Comparison of ENCODE assay signal across 17 cellular contexts in the genomic region with DNA sequence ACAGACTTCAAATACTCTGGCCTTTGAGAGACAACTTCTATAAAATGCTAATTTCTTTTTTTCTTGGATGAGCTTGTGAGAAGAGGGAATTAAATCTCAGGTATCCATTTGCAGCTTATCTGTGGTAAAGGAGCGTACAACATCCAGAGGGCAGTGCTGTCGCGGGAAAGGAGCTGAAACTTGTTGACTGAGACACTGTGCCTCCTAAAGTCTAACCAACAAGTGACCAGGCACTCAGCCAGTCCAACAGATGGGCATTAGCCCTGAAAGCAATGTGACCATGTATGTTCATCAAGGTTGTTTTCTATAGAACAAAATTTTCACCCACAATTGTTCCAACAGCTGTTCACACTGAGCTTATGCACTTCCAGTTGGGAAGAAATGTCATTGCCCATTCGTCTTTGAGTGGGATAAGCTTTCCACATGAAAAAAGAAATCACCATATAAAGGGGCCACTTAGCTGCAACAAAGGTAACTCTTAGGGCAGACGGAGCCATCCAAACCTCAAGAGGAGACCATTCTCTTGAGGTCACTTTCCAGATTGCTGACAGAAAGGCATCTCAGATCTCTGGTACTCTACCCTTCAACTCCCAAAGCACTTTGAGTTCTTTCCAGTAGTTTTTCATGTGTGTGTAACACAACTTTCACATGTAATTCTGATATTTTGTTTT.
DNase-seq lines count a peak whose midpoint lies in the region; ATAC-seq and TF ChIP-seq lines count a peak whose summit lies in the region.
"Had no signal": no experiment of that assay in that cellular context is flagged by ENCODE, and none has a peak within 500 bp of the region (broad histone marks: within the 10 kb centered on the region; RNA-seq: fewer than 3 reads in every experiment).

No MANE protein-coding gene starts in this region.

- H3K27ac ChIP-seq in CD4-positive, alpha-beta T cell (ENCODE audit: low read depth, low read length): no peak overlapping the region

- CTCF ChIA-PET in WTC11 (lab: Charles Lee): interaction anchor here (1.1 to 2.4 kb wide), 5 partner anchors 10 to 316 kb away, joined by 4 to 22 read pairs (median 5); no protein-coding TSS in a partner anchor
- CTCF ChIA-PET in CD4-positive, alpha-beta T cell (lab: Charles Lee): no interaction called here

- H3K9me3 Mint-ChIP-seq in WTC11: peaks cover 11% of the 10 kb centered on the region
- H3K9me3 Mint-ChIP-seq in CD4-positive, alpha-beta T cell: no peaks in the 10 kb centered on the region

- no peaks in the 10 kb centered on the region for H3K9me3 ChIP-seq in CD4-positive, alpha-beta T cell (ENCODE audit: control insufficient read depth, low read length)
- H3K9me3 ChIP-seq: HAP-1 had no signal

- intact Hi-C loops in CD4-positive, alpha-beta T cell (cut with DNase I, micrococcal nuclease): no loop called here

- H3K4me1 Mint-ChIP-seq in WTC11: peaks cover 8% of the 10 kb centered on the region
- no peaks in the 10 kb centered on the region for H3K4me1 Mint-ChIP-seq in CD4-positive, alpha-beta T cell (ENCODE audit: low read depth)
- H3K4me1 Mint-ChIP-seq: CD14-positive monocyte had no signal

- no peaks in the 10 kb centered on the region for H3K27me3 Mint-ChIP-seq in WTC11 (ENCODE audit: low read depth)
- H3K27me3 Mint-ChIP-seq in CD4-positive, alpha-beta T cell: peaks cover 6% of the 10 kb centered on the region

- POLR2A ChIA-PET in WTC11 (lab: Charles Lee): no interaction called here
- POLR2A ChIA-PET in CD4-positive, alpha-beta T cell (lab: Charles Lee): no interaction called here

- peak; percentile 87 for ATAC-seq in WTC11
- no peak for ATAC-seq in CD4-positive, alpha-beta T cell (ENCODE audit: poor library complexity)
- no peak for ATAC-seq in GM21367 (IDR thresholded peaks at IDR 0.05; ENCODE audit: unreplicated experiment)

- no peak overlapping the region for H3K27ac Mint-ChIP-seq in WTC11
- no peak overlapping the region for H3K27ac Mint-ChIP-seq in CD4-positive, alpha-beta T cell

- DNase-seq in NCI-H748 (lab: John Stamatoyannopoulos, UW; ENCODE audit: unreplicated experiment) (peak; percentile 16), NCI-H748 treated with DMSO at 0.1 percent for 48 hours (lab: John Stamatoyannopoulos, UW) (no peak), NCI-H524 (lab: John Stamatoyannopoulos, UW) (peak; percentile 58 to 84), WTC11 (ENCODE audit: low spot score) (peak; percentile 16), pons (ENCODE audit: low spot score) (peak; percentile 25), NCI-H1105 treated with DMSO at 0.1 percent for 48 hours (lab: John Stamatoyannopoulos, UW) (no peak)
- no peak for DNase-seq in CD4-positive, alpha-beta T cell
- DNase-seq: 8988T, DMS79 treated with DMSO at 0.1 percent for 48 hours, GDM1, NCI-H1694 treated with DMSO at 0.1 percent for 48 hours, NCI-H2171, NCI-H526, SIG-M5 had no signal

- no peaks in the 10 kb centered on the region for H3K36me3 Mint-ChIP-seq in WTC11
- no peaks in the 10 kb centered on the region for H3K36me3 Mint-ChIP-seq in CD4-positive, alpha-beta T cell (ENCODE audit: low read depth)
- H3K36me3 Mint-ChIP-seq: CD14-positive monocyte had no signal

- H3K27me3 ChIP-seq in CD4-positive, alpha-beta T cell (ENCODE audit: control insufficient read depth, insufficient read depth, low read length): no peaks in the 10 kb centered on the region

- TF ChIP-seq CTCF in WTC11 (IDR thresholded peaks at IDR 0.05): no peak
- no peak for TF ChIP-seq CTCF in CD4-positive, alpha-beta T cell (IDR thresholded peaks at IDR 0.05)

- H3K4me3 Mint-ChIP-seq in WTC11: no peak overlapping the region
- H3K4me3 Mint-ChIP-seq in CD4-positive, alpha-beta T cell: no peak overlapping the region
- H3K4me3 Mint-ChIP-seq: CD14-positive monocyte had no signal

TF ChIP-seq in WTC11, 78 proteins besides CTCF, POLR2A, EP300 and RAD21 (continues in another document):
- TF ChIP-seq, protein P1, sequence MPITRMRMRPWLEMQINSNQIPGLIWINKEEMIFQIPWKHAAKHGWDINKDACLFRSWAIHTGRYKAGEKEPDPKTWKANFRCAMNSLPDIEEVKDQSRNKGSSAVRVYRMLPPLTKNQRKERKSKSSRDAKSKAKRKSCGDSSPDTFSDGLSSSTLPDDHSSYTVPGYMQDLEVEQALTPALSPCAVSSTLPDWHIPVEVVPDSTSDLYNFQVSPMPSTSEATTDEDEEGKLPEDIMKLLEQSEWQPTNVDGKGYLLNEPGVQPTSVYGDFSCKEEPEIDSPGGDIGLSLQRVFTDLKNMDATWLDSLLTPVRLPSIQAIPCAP (CRISPR knock-in tag; IDR thresholded peaks at IDR 0.05): no peak
- TF ChIP-seq, protein P2, sequence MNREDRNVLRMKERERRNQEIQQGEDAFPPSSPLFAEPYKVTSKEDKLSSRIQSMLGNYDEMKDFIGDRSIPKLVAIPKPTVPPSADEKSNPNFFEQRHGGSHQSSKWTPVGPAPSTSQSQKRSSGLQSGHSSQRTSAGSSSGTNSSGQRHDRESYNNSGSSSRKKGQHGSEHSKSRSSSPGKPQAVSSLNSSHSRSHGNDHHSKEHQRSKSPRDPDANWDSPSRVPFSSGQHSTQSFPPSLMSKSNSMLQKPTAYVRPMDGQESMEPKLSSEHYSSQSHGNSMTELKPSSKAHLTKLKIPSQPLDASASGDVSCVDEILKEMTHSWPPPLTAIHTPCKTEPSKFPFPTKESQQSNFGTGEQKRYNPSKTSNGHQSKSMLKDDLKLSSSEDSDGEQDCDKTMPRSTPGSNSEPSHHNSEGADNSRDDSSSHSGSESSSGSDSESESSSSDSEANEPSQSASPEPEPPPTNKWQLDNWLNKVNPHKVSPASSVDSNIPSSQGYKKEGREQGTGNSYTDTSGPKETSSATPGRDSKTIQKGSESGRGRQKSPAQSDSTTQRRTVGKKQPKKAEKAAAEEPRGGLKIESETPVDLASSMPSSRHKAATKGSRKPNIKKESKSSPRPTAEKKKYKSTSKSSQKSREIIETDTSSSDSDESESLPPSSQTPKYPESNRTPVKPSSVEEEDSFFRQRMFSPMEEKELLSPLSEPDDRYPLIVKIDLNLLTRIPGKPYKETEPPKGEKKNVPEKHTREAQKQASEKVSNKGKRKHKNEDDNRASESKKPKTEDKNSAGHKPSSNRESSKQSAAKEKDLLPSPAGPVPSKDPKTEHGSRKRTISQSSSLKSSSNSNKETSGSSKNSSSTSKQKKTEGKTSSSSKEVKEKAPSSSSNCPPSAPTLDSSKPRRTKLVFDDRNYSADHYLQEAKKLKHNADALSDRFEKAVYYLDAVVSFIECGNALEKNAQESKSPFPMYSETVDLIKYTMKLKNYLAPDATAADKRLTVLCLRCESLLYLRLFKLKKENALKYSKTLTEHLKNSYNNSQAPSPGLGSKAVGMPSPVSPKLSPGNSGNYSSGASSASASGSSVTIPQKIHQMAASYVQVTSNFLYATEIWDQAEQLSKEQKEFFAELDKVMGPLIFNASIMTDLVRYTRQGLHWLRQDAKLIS (CRISPR knock-in tag; IDR thresholded peaks at IDR 0.05; ENCODE audit: borderline replicate concordance): no peak
- TF ChIP-seq FOXP1 (CRISPR knock-in tag; IDR thresholded peaks at IDR 0.05; ENCODE audit: borderline replicate concordance) (no peak), ZNF232 (CRISPR knock-in tag; IDR thresholded peaks at IDR 0.05) (no peak), TEAD4 (CRISPR knock-in tag; IDR thresholded peaks at IDR 0.05) (no peak), NFATC4 (CRISPR knock-in tag; IDR thresholded peaks at IDR 0.05) (no peak)
- TF ChIP-seq, protein P3, sequence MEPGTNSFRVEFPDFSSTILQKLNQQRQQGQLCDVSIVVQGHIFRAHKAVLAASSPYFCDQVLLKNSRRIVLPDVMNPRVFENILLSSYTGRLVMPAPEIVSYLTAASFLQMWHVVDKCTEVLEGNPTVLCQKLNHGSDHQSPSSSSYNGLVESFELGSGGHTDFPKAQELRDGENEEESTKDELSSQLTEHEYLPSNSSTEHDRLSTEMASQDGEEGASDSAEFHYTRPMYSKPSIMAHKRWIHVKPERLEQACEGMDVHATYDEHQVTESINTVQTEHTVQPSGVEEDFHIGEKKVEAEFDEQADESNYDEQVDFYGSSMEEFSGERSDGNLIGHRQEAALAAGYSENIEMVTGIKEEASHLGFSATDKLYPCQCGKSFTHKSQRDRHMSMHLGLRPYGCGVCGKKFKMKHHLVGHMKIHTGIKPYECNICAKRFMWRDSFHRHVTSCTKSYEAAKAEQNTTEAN (CRISPR knock-in tag; IDR thresholded peaks at IDR 0.05): no peak
- TF ChIP-seq, protein P4, sequence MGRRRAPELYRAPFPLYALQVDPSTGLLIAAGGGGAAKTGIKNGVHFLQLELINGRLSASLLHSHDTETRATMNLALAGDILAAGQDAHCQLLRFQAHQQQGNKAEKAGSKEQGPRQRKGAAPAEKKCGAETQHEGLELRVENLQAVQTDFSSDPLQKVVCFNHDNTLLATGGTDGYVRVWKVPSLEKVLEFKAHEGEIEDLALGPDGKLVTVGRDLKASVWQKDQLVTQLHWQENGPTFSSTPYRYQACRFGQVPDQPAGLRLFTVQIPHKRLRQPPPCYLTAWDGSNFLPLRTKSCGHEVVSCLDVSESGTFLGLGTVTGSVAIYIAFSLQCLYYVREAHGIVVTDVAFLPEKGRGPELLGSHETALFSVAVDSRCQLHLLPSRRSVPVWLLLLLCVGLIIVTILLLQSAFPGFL (CRISPR knock-in tag; IDR thresholded peaks at IDR 0.05; ENCODE audit: borderline replicate concordance): no peak
- TF ChIP-seq, protein P5, sequence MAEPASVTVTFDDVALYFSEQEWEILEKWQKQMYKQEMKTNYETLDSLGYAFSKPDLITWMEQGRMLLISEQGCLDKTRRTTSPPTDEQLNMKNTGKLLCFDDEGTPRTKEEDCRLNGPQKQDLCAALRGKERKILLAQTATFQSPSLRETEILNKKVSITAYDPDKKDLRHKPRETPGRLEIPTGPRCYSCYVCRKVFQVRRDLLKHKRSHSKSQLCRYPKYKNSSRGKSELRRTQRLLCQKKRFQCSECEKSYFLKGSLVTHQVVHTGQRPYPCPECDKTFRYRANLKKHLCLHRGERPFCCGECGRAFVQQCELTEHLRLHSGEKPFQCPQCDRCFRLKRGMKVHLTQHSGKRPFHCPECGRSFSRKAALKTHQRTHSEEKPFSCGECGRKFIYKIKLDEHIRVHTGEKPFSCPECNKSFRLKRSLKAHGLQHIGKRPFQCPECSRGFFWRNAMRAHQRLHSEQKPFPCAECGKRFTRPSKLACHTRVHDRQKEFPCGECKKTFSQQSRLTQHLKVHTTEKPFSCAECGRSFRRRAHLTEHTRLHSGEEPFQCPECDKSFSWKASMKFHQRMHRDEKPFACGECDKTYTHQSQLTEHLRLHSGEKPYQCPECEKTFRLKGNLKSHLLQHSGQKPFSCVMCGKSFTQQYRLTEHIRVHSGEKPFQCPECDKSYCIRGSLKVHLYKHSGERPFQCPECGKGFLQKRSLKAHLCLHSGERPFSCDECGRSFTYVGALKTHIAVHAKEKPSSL (CRISPR knock-in tag; conservative IDR thresholded peaks at IDR 0.05): no peak

Comparison
In these comparisons a context has a peak if more than half of its experiments do, and no peak if none do; other contexts are left out.
1. DNase-seq: peak in NCI-H748 (single experiment), NCI-H524 (2 of 2), WTC11 (single experiment) and pons (single experiment); none in NCI-H748 treated with DMSO at 0.1 percent for 48 hours (single experiment), NCI-H1105 treated with DMSO at 0.1 percent for 48 hours (single experiment) and CD4-positive, alpha-beta T cell (0 of 10).